18 cellular contexts compared by ENCODE assay signal in the genomic region with DNA sequence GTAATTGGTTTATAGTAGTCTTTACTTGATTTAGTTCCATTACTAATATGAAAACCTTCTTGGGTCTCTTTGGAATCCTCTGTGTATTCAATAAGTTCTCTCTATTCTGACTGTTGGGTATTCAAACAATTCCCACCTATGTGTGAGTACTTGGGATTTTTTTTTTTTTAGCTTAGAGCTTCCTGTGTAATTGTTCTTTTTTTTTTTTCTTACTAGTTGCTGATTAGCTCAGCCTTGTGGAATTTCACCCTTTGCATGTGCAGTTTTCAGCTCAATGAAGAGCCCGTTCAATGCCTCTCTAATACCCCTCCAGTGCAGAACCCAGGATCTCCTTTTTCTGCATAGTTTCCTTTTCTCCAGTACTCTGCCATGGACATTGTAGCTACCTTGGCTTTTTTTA.
DNase-seq lines count a peak whose midpoint lies in the region; ATAC-seq and TF ChIP-seq lines count a peak whose summit lies in the region.
"Had no signal": no experiment of that assay in that cellular context is flagged by ENCODE, and none has a peak within 500 bp of the region (broad histone marks: within the 10 kb centered on the region; RNA-seq: fewer than 3 reads in every experiment).

No MANE protein-coding gene starts in this region.

- no peaks in the 10 kb centered on the region for H3K27me3 ChIP-seq in RWPE2 (ENCODE audit: insufficient read depth, poor library complexity, severe bottlenecking)
- no peaks in the 10 kb centered on the region for H3K27me3 ChIP-seq in foreskin keratinocyte
- H3K27me3 ChIP-seq: ovary had no signal

- WGBS in mesodermal cell (ENCODE audit: insufficient coverage in 2 of 2), 2 experiments = 53 to 75% methylated on average over 1 of the region's 1 CpG

- TF ChIP-seq CTCF in RWPE2 (IDR thresholded peaks at IDR 0.05; ENCODE audit: poor library complexity, severe bottlenecking) = no peak
- TF ChIP-seq CTCF in foreskin keratinocyte (conservative IDR thresholded peaks at IDR 0.05) = no peak

- no peaks in the 10 kb centered on the region for H3K4me1 ChIP-seq in RWPE2 (ENCODE audit: insufficient read depth, poor library complexity, severe bottlenecking)
- peaks cover 12% of the 10 kb centered on the region for H3K4me1 ChIP-seq in foreskin keratinocyte
- peaks cover 4% of the 10 kb centered on the region for H3K4me1 ChIP-seq in mesodermal cell (ENCODE audit: control insufficient read depth, insufficient read depth, low read length, poor library complexity, severe bottlenecking)

- intact Hi-C loops in cardiac septum (cut with DNase I) = no loop called here

- H3K9me3 ChIP-seq in RWPE2 (ENCODE audit: severe bottlenecking) = peaks cover 5% of the 10 kb centered on the region
- H3K9me3 ChIP-seq in mesodermal cell (ENCODE audit: control insufficient read depth, low read length) = peaks cover 3% of the 10 kb centered on the region
- H3K9me3 ChIP-seq: ovary had no signal

- H3K4me3 ChIP-seq in RWPE2 (ENCODE audit: severe bottlenecking) = no peak overlapping the region
- no peak overlapping the region for H3K4me3 ChIP-seq in mesodermal cell (ENCODE audit: extremely low read depth, insufficient read depth, low read length, poor library complexity, severe bottlenecking)
- H3K4me3 ChIP-seq: ovary had no signal

- no peak overlapping the region for H3K27ac ChIP-seq in RWPE2 (ENCODE audit: poor library complexity, severe bottlenecking)
- H3K27ac ChIP-seq in foreskin keratinocyte = no peak overlapping the region
- peak overlapping the region; percentile 16 for H3K27ac ChIP-seq in mesodermal cell (ENCODE audit: low read depth, low read length, severe bottlenecking)
- H3K27ac ChIP-seq: ovary had no signal

- H3K36me3 ChIP-seq in RWPE2 (ENCODE audit: low read depth) (no peaks in the 10 kb centered on the region), mesodermal cell (ENCODE audit: control insufficient read depth, insufficient read depth, low read length) (no peaks in the 10 kb centered on the region)
- H3K36me3 ChIP-seq: ovary had no signal

- POLR2A ChIA-PET in HEK293T (lab: Yijun Ruan, JAX) = no interaction called here

- DNase-seq in ELF-1 (ENCODE audit: low read depth, low spot score) (peak; percentile 16), RWPE2 (ENCODE audit: low spot score) (no peak), foreskin keratinocyte (peak in 1 of 2 donors; percentile 57), cardiac septum (ENCODE audit: low spot score) (no peak), NOMO-1 treated with dmso at 0.1 percent for 144 hours (lab: John Stamatoyannopoulos, UW; ENCODE audit: unreplicated experiment) (no peak), HEK293T (ENCODE audit: extremely low spot score) (no peak)
- DNase-seq: activated gamma-delta T cell treated with Interleukin-2 at 50 U/mL for 16 hours; cortex of kidney; head of caudate nucleus; left colon; MV-4-11; NCI-H2081; NCI-H524; ovary; stimulated activated CD4-positive, alpha-beta T cell treated with anti-CD3 and anti-CD28 coated beads, Interleukin-4, amount 100 ng/mL, for 24 hours; substantia nigra had no signal

- ATAC-seq in RWPE2 (ENCODE audit: low read depth) = 0 out of 3 replicates have a peak, but pooled peaks have one; percentile 23
- peak; percentile 27 for ATAC-seq in foreskin keratinocyte
- ATAC-seq in GM18511 (IDR thresholded peaks at IDR 0.05; ENCODE audit: unreplicated experiment) = no peak
- ATAC-seq: left colon had no signal

- CTCF ChIA-PET in HEK293T (lab: Yijun Ruan, JAX) = interaction anchor here (0.6 kb wide), 1 partner anchor 1540 kb away, joined by 3 read pairs; no protein-coding TSS in a partner anchor

TF ChIP-seq in HEK293T, 16 proteins besides CTCF, POLR2A, EP300 and RAD21:
- TF ChIP-seq SUZ12 (IDR thresholded peaks at IDR 0.05) = no peak
- TF ChIP-seq CTBP1 (IDR thresholded peaks at IDR 0.05; ENCODE audit: borderline replicate concordance) = no peak
- no peak for TF ChIP-seq SP1 (IDR thresholded peaks at IDR 0.05)
- TF ChIP-seq FOXA1 (IDR thresholded peaks at IDR 0.05) = no peak
- TF ChIP-seq NFRKB (IDR thresholded peaks at IDR 0.05) = no peak
- no peak for TF ChIP-seq FOXM1 (IDR thresholded peaks at IDR 0.05; ENCODE audit: borderline replicate concordance)
- no peak for TF ChIP-seq ELF4 (IDR thresholded peaks at IDR 0.05)
- TF ChIP-seq TARDBP (IDR thresholded peaks at IDR 0.05) = no peak
- TF ChIP-seq L3MBTL2 (conservative IDR thresholded peaks at IDR 0.05) = no peak
- TF ChIP-seq ARNT (IDR thresholded peaks at IDR 0.05) = no peak
